ENCODE assay signal across 15 cellular contexts in genomic region chr12:104054681-104055346, GRCh38. TPM values are rescaled to one million over a fixed set of nuclear protein-coding genes. Genes with fewer than 3 reads are reported as not detected.
A peak's percentile ranks its signal among the peaks of the same experiment; 100 is the strongest.
DNase-seq lines count a peak whose midpoint lies in the region; ATAC-seq and TF ChIP-seq lines count a peak whose summit lies in the region.
"Had no signal": no experiment of that assay in that cellular context is flagged by ENCODE, and none has a peak within 500 bp of the region (broad histone marks: within the 10 kb centered on the region; RNA-seq: fewer than 3 reads in every experiment).

No MANE protein-coding gene starts in this region.

- no peak overlapping the region for H3K4ac ChIP-seq in IMR-90 (ENCODE audit: low read depth, low read length)
- no peak overlapping the region for H3K4ac ChIP-seq in mesenchymal stem cell (ENCODE audit: low read depth in 1 of 2, low read length in 2 of 2)

- H3K4me1 ChIP-seq in IMR-90 (ENCODE audit: control insufficient read depth, insufficient read depth, low read length): peaks cover 10% of the 10 kb centered on the region
- H3K4me1 ChIP-seq in mesenchymal stem cell (ENCODE audit: control insufficient read depth, insufficient read depth, low read depth, low read length): no peaks in the 10 kb centered on the region

- no TSS peak for BruUV-seq in IMR-90 (replicated peaks; lab: Mats Ljungman, UMichigan)

- H4K8ac ChIP-seq in IMR-90 (ENCODE audit: low read depth in 2 of 2, low read length in 2 of 2) (no peak overlapping the region), mesenchymal stem cell (ENCODE audit: low read length) (no peak overlapping the region)

- H2AK5ac ChIP-seq in IMR-90 (ENCODE audit: low read depth, low read length): no peak overlapping the region
- no peak overlapping the region for H2AK5ac ChIP-seq in mesenchymal stem cell (ENCODE audit: low read length, severe bottlenecking)

- TF ChIP-seq CTCF in IMR-90 (conservative IDR thresholded peaks at IDR 0.05; ENCODE audit: low read depth, low read length) (no peak), WTC11 (IDR thresholded peaks at IDR 0.05) (no peak)

- H3K4me3 ChIP-seq in H7 (ENCODE audit: insufficient read depth, low read depth, low read length) (no peak overlapping the region), IMR-90 (ENCODE audit: insufficient read depth, low read depth, low read length) (no peak overlapping the region), mesenchymal stem cell (ENCODE audit: insufficient read depth in 1 of 2, low read depth in 1 of 2, low read length in 2 of 2) (no peak overlapping the region)
- H3K4me3 ChIP-seq: HAP-1, SJCRH30 had no signal

- H3K4me1 Mint-ChIP-seq in WTC11: peaks cover 28% of the 10 kb centered on the region
- peaks cover 8% of the 10 kb centered on the region for H3K4me1 Mint-ChIP-seq in activated CD4-positive, alpha-beta memory T cell treated with anti-CD3 and anti-CD28 coated beads, Interleukin-2, amount 10 ng/mL, durations not matched to agents 7 days and 5 days
- H3K4me1 Mint-ChIP-seq in natural killer cell treated with Interleukin-12 subunit alpha and Interleukin-12 subunit beta and Interleukin-15 and Interleukin-18, amount 100 ng/mL, for 72 hours (ENCODE audit: low read depth in 2 of 2): peaks cover under 1 to 3% of the 10 kb centered on the region in 2 donors

- no peak overlapping the region for H2BK20ac ChIP-seq in IMR-90 (ENCODE audit: low read depth, low read length)

- H3K36me3 Mint-ChIP-seq in WTC11: no peaks in the 10 kb centered on the region
- H3K36me3 Mint-ChIP-seq in activated CD4-positive, alpha-beta memory T cell treated with anti-CD3 and anti-CD28 coated beads, Interleukin-2, amount 10 ng/mL, durations not matched to agents 7 days and 5 days (ENCODE audit: low read depth): no peaks in the 10 kb centered on the region
- H3K36me3 Mint-ChIP-seq in natural killer cell treated with Interleukin-12 subunit alpha and Interleukin-12 subunit beta and Interleukin-15 and Interleukin-18, amount 100 ng/mL, for 72 hours: no peaks in the 10 kb centered on the region

- peak; percentile 51 for DNase-seq in H7
- no peak for DNase-seq in IMR-90
- DNase-seq in WTC11 (ENCODE audit: low spot score): no peak
- DNase-seq in mesenchymal stem cell: no peak
- no peak for DNase-seq in activated CD4-positive, alpha-beta memory T cell treated with anti-CD3 and anti-CD28 coated beads, Interleukin-2, amount 10 ng/mL, durations not matched to agents 7 days and 5 days
- DNase-seq in natural killer cell treated with Interleukin-12 subunit alpha and Interleukin-12 subunit beta and Interleukin-15 and Interleukin-18, amount 100 ng/mL, for 72 hours (ENCODE audit: low spot score): no peak
- no peak for DNase-seq in HuH-7.5 (ENCODE audit: low spot score)
- DNase-seq: ACHN, AML-193, COR-L47, NCI-H1930, NCI-H526 treated with DMSO at 0.1 percent for 48 hours, SJCRH30 had no signal

- H3K9me3 ChIP-seq in IMR-90 (ENCODE audit: control insufficient read depth, insufficient read depth, low read length) (no peaks in the 10 kb centered on the region), mesenchymal stem cell (ENCODE audit: control insufficient read depth, low read length) (no peaks in the 10 kb centered on the region)
- H3K9me3 ChIP-seq: HAP-1, SJCRH30 had no signal

- H3K4me2 ChIP-seq in IMR-90 (ENCODE audit: low read depth, low read length) (no peak overlapping the region), mesenchymal stem cell (ENCODE audit: low read length, poor library complexity, severe bottlenecking) (no peak overlapping the region)

- no peak overlapping the region for H3K4me3 Mint-ChIP-seq in WTC11
- H3K4me3 Mint-ChIP-seq in activated CD4-positive, alpha-beta memory T cell treated with anti-CD3 and anti-CD28 coated beads, Interleukin-2, amount 10 ng/mL, durations not matched to agents 7 days and 5 days: no peak overlapping the region
- no peak overlapping the region for H3K4me3 Mint-ChIP-seq in natural killer cell treated with Interleukin-12 subunit alpha and Interleukin-12 subunit beta and Interleukin-15 and Interleukin-18, amount 100 ng/mL, for 72 hours

- H3K9ac ChIP-seq in IMR-90 (ENCODE audit: low read depth, low read length) (no peak overlapping the region), mesenchymal stem cell (ENCODE audit: low read length) (no peak overlapping the region)

- POLR2A ChIA-PET in IMR-90 (lab: Charles Lee; ENCODE audit: unreplicated experiment): no interaction called here
- POLR2A ChIA-PET in WTC11 (lab: Charles Lee): interaction anchor here (1.0 kb wide), 1 partner anchor 9 kb away, joined by 3 read pairs; the partner anchor contains the start of gene HCFC2
- POLR2A ChIA-PET in activated CD4-positive, alpha-beta memory T cell treated with anti-CD3 and anti-CD28 coated beads, Interleukin-2, amount 10 ng/mL, durations not matched to agents 7 days and 5 days (lab: Charles Lee): no interaction called here

- TF ChIP-seq POLR2A in IMR-90 (IDR thresholded peaks at IDR 0.05; ENCODE audit: low read depth, low read length): no peak

- H3K9me3 Mint-ChIP-seq in WTC11: no peaks in the 10 kb centered on the region
- H3K9me3 Mint-ChIP-seq in activated CD4-positive, alpha-beta memory T cell treated with anti-CD3 and anti-CD28 coated beads, Interleukin-2, amount 10 ng/mL, durations not matched to agents 7 days and 5 days: no peaks in the 10 kb centered on the region
- no peaks in the 10 kb centered on the region for H3K9me3 Mint-ChIP-seq in natural killer cell treated with Interleukin-12 subunit alpha and Interleukin-12 subunit beta and Interleukin-15 and Interleukin-18, amount 100 ng/mL, for 72 hours

- H4K20me1 ChIP-seq in IMR-90 (ENCODE audit: insufficient read depth, low read length): 0 out of 2 replicates have a peak, but pooled peaks cover 1% of the 10 kb centered on the region

- dilution Hi-C loops in IMR-90 (cut with HindIII; ENCODE audit: low sequenced_read_pairs, unreplicated experiment): no loop called here

- peaks cover under 1% of the 10 kb centered on the region; the same call in 1 of the 2 replicates for H3K27me3 ChIP-seq in H7 (ENCODE audit: control insufficient read depth, insufficient read depth, low read length)
- no peaks in the 10 kb centered on the region for H3K27me3 ChIP-seq in IMR-90 (ENCODE audit: control insufficient read depth, insufficient read depth, low read length)
- H3K27me3 ChIP-seq in mesenchymal stem cell (ENCODE audit: control insufficient read depth in 1 of 2, insufficient read depth in 1 of 2, low read length in 2 of 2): peaks cover 0 to 10% of the 10 kb centered on the region in 2 experiments
- H3K27me3 ChIP-seq: SJCRH30 had no signal

- H3K79me1 ChIP-seq in IMR-90 (ENCODE audit: low read depth in 1 of 2, low read length in 2 of 2) (0 out of 4 replicates have a peak, but pooled peaks cover 0 to 3% of the 10 kb centered on the region in 2 experiments), mesenchymal stem cell (replicated peaks; ENCODE audit: low read length, poor library complexity, severe bottlenecking) (no peaks in the 10 kb centered on the region)

- H3K27ac ChIP-seq in IMR-90 (ENCODE audit: insufficient read depth, low read length) (no peak overlapping the region), mesenchymal stem cell (ENCODE audit: low read length, poor library complexity, severe bottlenecking) (no peak overlapping the region)

- no CpG with 5 or more reads among the region's 4 CpGs for WGBS in IMR-90 (ENCODE audit: extremely low coverage in 2 of 2, insufficient read length in 1 of 2), 2 experiments
- WGBS in mesenchymal stem cell: 66% methylated on average over 4 of the region's 4 CpGs

- no peaks in the 10 kb centered on the region for H3K36me3 ChIP-seq in H7 (replicated peaks; ENCODE audit: control insufficient read depth, insufficient read depth, low read length)
- H3K36me3 ChIP-seq in IMR-90 (ENCODE audit: control insufficient read depth, insufficient read depth, low read length): 0 out of 2 replicates have a peak, but pooled peaks cover 2% of the 10 kb centered on the region
- H3K36me3 ChIP-seq in mesenchymal stem cell (ENCODE audit: control insufficient read depth in 1 of 2, insufficient read depth in 2 of 2, low read depth in 1 of 2, low read length in 2 of 2): no peaks in the 10 kb centered on the region
- H3K36me3 ChIP-seq: HAP-1, SJCRH30 had no signal

- H3K56ac ChIP-seq in IMR-90 (ENCODE audit: extremely low read depth, insufficient read depth, low read length): no peak overlapping the region; the same call in 1 of the 2 replicates

- peaks cover 5% of the 10 kb centered on the region; the same call in 1 of the 2 replicates for H3K9me1 ChIP-seq in IMR-90 (ENCODE audit: insufficient read depth, low read length)

- H2AK9ac ChIP-seq in IMR-90 (replicated peaks; ENCODE audit: low read depth, low read length, poor library complexity): peak overlapping the region; percentile 24

- H4K5ac ChIP-seq in IMR-90 (ENCODE audit: low read depth, low read length): no peak overlapping the region

- ATAC-seq in IMR-90 (ENCODE audit: low read depth) (no peak), WTC11 (peak; percentile 62)
- ATAC-seq in natural killer cell treated with Interleukin-12 subunit alpha and Interleukin-12 subunit beta and Interleukin-15 and Interleukin-18, amount 100 ng/mL, for 72 hours: no peak
- ATAC-seq: HepG2 had no signal

- H2BK5ac ChIP-seq in IMR-90 (ENCODE audit: low read depth, low read length, poor library complexity, severe bottlenecking) (no peak overlapping the region), mesenchymal stem cell (ENCODE audit: low read depth, low read length, poor library complexity, severe bottlenecking) (no peak overlapping the region)

- H2BK15ac ChIP-seq in IMR-90 (ENCODE audit: low read depth, low read length): no peak overlapping the region
- H2BK15ac ChIP-seq in mesenchymal stem cell (ENCODE audit: low read depth, poor library complexity, severe bottlenecking): no peak overlapping the region

- H4K91ac ChIP-seq in IMR-90 (ENCODE audit: insufficient read depth, low read depth, low read length) (no peak overlapping the region), mesenchymal stem cell (ENCODE audit: low read length) (peak overlapping the region; percentile 45)

- no peak overlapping the region for H3K23ac ChIP-seq in IMR-90 (ENCODE audit: low read depth, low read length)
- H3K23ac ChIP-seq in mesenchymal stem cell (ENCODE audit: low read length in 2 of 2): no peak overlapping the region

- no peak overlapping the region for H2BK12ac ChIP-seq in mesenchymal stem cell (ENCODE audit: low read length in 2 of 2)

- in situ Hi-C loops in IMR-90 (cut with MboI; ENCODE audit: low sequenced_read_pairs): no loop called here

- TF ChIP-seq RAD21 in IMR-90 (IDR thresholded peaks at IDR 0.05; ENCODE audit: low read length): no peak

- peak overlapping the region; percentile 88 for H3K27ac Mint-ChIP-seq in WTC11
- H3K27ac Mint-ChIP-seq in activated CD4-positive, alpha-beta memory T cell treated with anti-CD3 and anti-CD28 coated beads, Interleukin-2, amount 10 ng/mL, durations not matched to agents 7 days and 5 days: no peak overlapping the region
- no peak overlapping the region for H3K27ac Mint-ChIP-seq in natural killer cell treated with Interleukin-12 subunit alpha and Interleukin-12 subunit beta and Interleukin-15 and Interleukin-18, amount 100 ng/mL, for 72 hours

- intact Hi-C loops in IMR-90 (cut with micrococcal nuclease): loop anchor here (10.0 kb wide), 1 partner anchor 130 kb away; no protein-coding TSS in a partner anchor

- peaks cover 7% of the 10 kb centered on the region for H3K27me3 Mint-ChIP-seq in WTC11 (ENCODE audit: low read depth)
- H3K27me3 Mint-ChIP-seq in activated CD4-positive, alpha-beta memory T cell treated with anti-CD3 and anti-CD28 coated beads, Interleukin-2, amount 10 ng/mL, durations not matched to agents 7 days and 5 days: peaks cover 55% of the 10 kb centered on the region
- H3K27me3 Mint-ChIP-seq in natural killer cell treated with Interleukin-12 subunit alpha and Interleukin-12 subunit beta and Interleukin-15 and Interleukin-18, amount 100 ng/mL, for 72 hours: peaks cover 28 to 30% of the 10 kb centered on the region in 2 donors

- H3K18ac ChIP-seq in IMR-90 (ENCODE audit: low read depth, low read length) (no peak overlapping the region), mesenchymal stem cell (ENCODE audit: low read depth in 1 of 2, low read length in 2 of 2) (no peak overlapping the region)

- H2AFZ ChIP-seq in IMR-90 (replicated peaks; ENCODE audit: low read length, poor library complexity) (no peak overlapping the region), mesenchymal stem cell (ENCODE audit: low read depth, low read length) (no peak overlapping the region)

- CTCF ChIA-PET in IMR-90 (lab: Yijun Ruan, JAX): no interaction called here
- CTCF ChIA-PET in WTC11 (lab: Charles Lee): interaction anchor here (1.4 to 2.4 kb wide), 2 partner anchors 10 to 54 kb away, joined by 4 to 16 read pairs; partner anchors contain the start of gene HCFC2
- CTCF ChIA-PET in activated CD4-positive, alpha-beta memory T cell treated with anti-CD3 and anti-CD28 coated beads, Interleukin-2, amount 10 ng/mL, durations not matched to agents 7 days and 5 days (lab: Charles Lee): interaction anchor here (0.6 to 7.3 kb wide), 2 partner anchors 54 to 112 kb away, joined by 3 to 98 read pairs; no protein-coding TSS in a partner anchor

- no peak overlapping the region for H3K14ac ChIP-seq in IMR-90 (replicated peaks; ENCODE audit: low read depth, low read length)
- no peak overlapping the region for H3K14ac ChIP-seq in mesenchymal stem cell (ENCODE audit: low read length in 2 of 2)

- H2BK120ac ChIP-seq in IMR-90 (ENCODE audit: low read depth, low read length) (no peak overlapping the region), mesenchymal stem cell (ENCODE audit: low read depth, low read length) (no peak overlapping the region)

RNA-seq across cellular contexts. Expression of gene GLT8D2, which starts 4.8 kb away (rescaled TPM):
- 1.1 and 1.7 TPM in 2 replicates for total RNA-seq in H7 (2014; rRNA removed; shearing (Covaris generic))
- 30.8 and 33.5 TPM in 2 replicates for total RNA-seq in IMR-90 (2012; rRNA removed)
- 43.3 and 47.9 TPM in 2 replicates for polyA plus RNA-seq in IMR-90 (2012; rRNA removed)
- polyA plus RNA-seq in IMR-90 (2012; cell fraction: cytosol; rRNA removed): 19.6 and 26.2 TPM in 2 replicates
- polyA plus RNA-seq in IMR-90 (2012; cell fraction: nucleus; rRNA removed; ENCODE audit: low replicate concordance): 11.9 and 45.6 TPM in 2 replicates
- 4.5 to 10.2 TPM (median 8.8 TPM) in 3 replicates for total RNA-seq in WTC11 (2021)
- 75.0 TPM for polyA plus RNA-seq in mesenchymal stem cell (2013, experiment 1 of 2)
- polyA plus RNA-seq in mesenchymal stem cell (2013, experiment 2 of 2): 77.1 TPM
- not detected for total RNA-seq in activated CD4-positive, alpha-beta memory T cell treated with anti-CD3 and anti-CD28 coated beads, Interleukin-2, amount 10 ng/mL, durations not matched to agents 7 days and 5 days
- total RNA-seq in natural killer cell treated with Interleukin-12 subunit alpha and Interleukin-12 subunit beta and Interleukin-15 and Interleukin-18, amount 100 ng/mL, for 72 hours: under 1 TPM in 1 of 2 donors, not detected in 1; 0.33 TPM
- total RNA-seq: HepG2 had no signal
- polyA plus RNA-seq: HepG2 had no signal

RNA-seq across cellular contexts. Expression of gene HCFC2, which starts 9.5 kb away (rescaled TPM):
- 1.5 and 1.8 TPM in 2 replicates for total RNA-seq in H7 (2014; rRNA removed; shearing (Covaris generic))
- total RNA-seq in IMR-90 (2012; rRNA removed): 33.3 and 34.2 TPM in 2 replicates
- polyA plus RNA-seq in IMR-90 (2012; rRNA removed): 10.7 and 12.0 TPM in 2 replicates
- polyA plus RNA-seq in IMR-90 (2012; cell fraction: cytosol; rRNA removed): 2.1 and 2.8 TPM in 2 replicates
- 3.9 and 35.5 TPM in 2 replicates for polyA plus RNA-seq in IMR-90 (2012; cell fraction: nucleus; rRNA removed; ENCODE audit: low replicate concordance)
- 1.6 to 2.1 TPM (median 1.6 TPM) in 3 replicates for total RNA-seq in WTC11 (2021)
- polyA plus RNA-seq in mesenchymal stem cell (2013, experiment 1 of 2): 8.6 TPM
- polyA plus RNA-seq in mesenchymal stem cell (2013, experiment 2 of 2): 8.8 TPM
- total RNA-seq in activated CD4-positive, alpha-beta memory T cell treated with anti-CD3 and anti-CD28 coated beads, Interleukin-2, amount 10 ng/mL, durations not matched to agents 7 days and 5 days: 10 to 100 TPM; 15.8 to 17.7 TPM
- total RNA-seq in natural killer cell treated with Interleukin-12 subunit alpha and Interleukin-12 subunit beta and Interleukin-15 and Interleukin-18, amount 100 ng/mL, for 72 hours: 10 to 100 TPM; 13.5 to 17.6 TPM
